Comparison of ENCODE assay signal across 1 cellular context in genomic region chr20:35311409-35311808, GRCh38.
TF ChIP-seq lines count a peak whose summit lies in the region.

No MANE protein-coding gene starts in this region.

TF ChIP-seq in K562, 482 proteins besides CTCF, POLR2A, EP300 and RAD21:
- TF ChIP-seq ZNF316 (IDR thresholded peaks at IDR 0.05): peak; percentile 89
- TF ChIP-seq YY1 (IDR thresholded peaks at IDR 0.05; ENCODE audit: borderline replicate concordance in 1 of 3, control insufficient read depth in 1 of 3, extremely low read depth in 1 of 3, insufficient read depth in 3 of 3, insufficient read length in 1 of 3, insufficient replicate concordance in 2 of 3, low read depth in 1 of 3, low read length in 2 of 3): peak in 2 of 3 experiments; percentile 83 to 93
- TF ChIP-seq E2F6 (IDR thresholded peaks at IDR 0.05; ENCODE audit: borderline replicate concordance in 1 of 2, extremely low read depth in 1 of 2, insufficient read depth in 1 of 2, insufficient read length in 1 of 2, low read depth in 1 of 2, low read length in 1 of 2, poor library complexity in 1 of 2, severe bottlenecking in 1 of 2): peak in 1 of 2 experiments; percentile 46
- peak; percentile 38; the same call in 1 of the 2 replicates for TF ChIP-seq JUN (IDR thresholded peaks at IDR 0.05; ENCODE audit: borderline replicate concordance, low read depth, low read length)
- no peak for TF ChIP-seq JUN (CRISPR knock-in tag; IDR thresholded peaks at IDR 0.05; ENCODE audit: borderline replicate concordance)
- no peak for TF ChIP-seq ZNF3 (CRISPR knock-in tag; IDR thresholded peaks at IDR 0.05)
- peak; percentile 33; the same call in 1 of the 2 replicates for TF ChIP-seq DPF2 (IDR thresholded peaks at IDR 0.05)
- no peak for TF ChIP-seq TAF1 (IDR thresholded peaks at IDR 0.05; ENCODE audit: control insufficient read depth, extremely low read depth, insufficient read depth, low read length, severe bottlenecking)
- peak; percentile 53 for TF ChIP-seq MAFF (IDR thresholded peaks at IDR 0.05; ENCODE audit: low read length)
- no peak for TF ChIP-seq THRA (IDR thresholded peaks at IDR 0.05)
- TF ChIP-seq USF1 (CRISPR knock-in tag; IDR thresholded peaks at IDR 0.05): peak; percentile 88
- TF ChIP-seq BCOR (IDR thresholded peaks at IDR 0.05): no peak
- TF ChIP-seq MAFK (IDR thresholded peaks at IDR 0.05; ENCODE audit: low read length): peak; percentile 67
- no peak for TF ChIP-seq UBTF (IDR thresholded peaks at IDR 0.05; ENCODE audit: borderline replicate concordance in 1 of 2, low read depth in 2 of 2, low read length in 2 of 2)
- 0 out of 2 replicates have a peak, but pooled peaks have one; percentile 58 for TF ChIP-seq ZNF592 (IDR thresholded peaks at IDR 0.05)
- TF ChIP-seq TCFL5 (CRISPR knock-in tag; conservative IDR thresholded peaks at IDR 0.05): no peak
- peak; percentile 48; the same call in 1 of the 2 replicates for TF ChIP-seq JUND (IDR thresholded peaks at IDR 0.05; ENCODE audit: borderline replicate concordance, low read depth, low read length)
- peak; percentile 50; the same call in 1 of the 3 replicates for TF ChIP-seq JUND (tag; IDR thresholded peaks at IDR 0.05; ENCODE audit: borderline replicate concordance, low read depth, low read length)
- no peak for TF ChIP-seq TGIF2 (CRISPR knock-in tag; IDR thresholded peaks at IDR 0.05)
- 0 out of 2 replicates have a peak, but pooled peaks have one; percentile 25 for TF ChIP-seq ARID3A (IDR thresholded peaks at IDR 0.05; ENCODE audit: borderline replicate concordance, low read depth, low read length)
- TF ChIP-seq BHLHE40 (IDR thresholded peaks at IDR 0.05; ENCODE audit: low read length): peak; percentile 96
- TF ChIP-seq FOSL1 (tag; conservative IDR thresholded peaks at IDR 0.05): peak; percentile 83
- peak; percentile 64 for TF ChIP-seq MYC (IDR thresholded peaks at IDR 0.05; ENCODE audit: low read depth, low read length)
- TF ChIP-seq MYC (CRISPR knock-in tag; IDR thresholded peaks at IDR 0.05; ENCODE audit: borderline replicate concordance, low read depth): no peak
- peak; percentile 84 for TF ChIP-seq USF2 (CRISPR knock-in tag; IDR thresholded peaks at IDR 0.05)
- no peak for TF ChIP-seq RBM17 (IDR thresholded peaks at IDR 0.05; ENCODE audit: borderline replicate concordance, low read depth, low read length)
- TF ChIP-seq ATF3 (IDR thresholded peaks at IDR 0.05): peak; percentile 62
- TF ChIP-seq ATF3 (CRISPR knock-in tag; conservative IDR thresholded peaks at IDR 0.05): no peak
- no peak for TF ChIP-seq HDAC2 (IDR thresholded peaks at IDR 0.05)
- peak; percentile 76 for TF ChIP-seq MITF (IDR thresholded peaks at IDR 0.05)
- TF ChIP-seq C11orf30 (IDR thresholded peaks at IDR 0.05; ENCODE audit: low read depth): peak; percentile 83
- TF ChIP-seq NFE2 (IDR thresholded peaks at IDR 0.05; ENCODE audit: low read depth): peak; percentile 71
- TF ChIP-seq RAD51 (IDR thresholded peaks at IDR 0.05; ENCODE audit: borderline replicate concordance, low read depth): peak; percentile 61; the same call in 1 of the 2 replicates
- peak; percentile 62 for TF ChIP-seq MAFG (tag; conservative IDR thresholded peaks at IDR 0.05)
- no peak for TF ChIP-seq ARID2 (IDR thresholded peaks at IDR 0.05)
- 0 out of 4 replicates have a peak, but pooled peaks of 1 of the 2 experiments have one; percentile 23 for TF ChIP-seq RCOR1 (IDR thresholded peaks at IDR 0.05; ENCODE audit: borderline replicate concordance in 1 of 2, low read depth in 2 of 2, low read length in 2 of 2)
